Comparison of ENCODE assay signal across 1 cellular context in genomic region chr12:7058163-7058845, GRCh38.
TF ChIP-seq lines count a peak whose summit lies in the region.

No MANE protein-coding gene starts in this region.

TF ChIP-seq in K562, 482 proteins besides CTCF, POLR2A, EP300 and RAD21 (continued from another document and continues in another):
- TF ChIP-seq FOXK2 (conservative IDR thresholded peaks at IDR 0.05 in 1 of 2, IDR thresholded peaks at IDR 0.05 in 1 of 2; ENCODE audit: low read depth in 2 of 2) = no peak
- TF ChIP-seq PHF21A (IDR thresholded peaks at IDR 0.05; ENCODE audit: borderline replicate concordance, low read depth) = no peak
- no peak for TF ChIP-seq ZNF511 (CRISPR knock-in tag; IDR thresholded peaks at IDR 0.05)
- 0 out of 2 replicates have a peak, but pooled peaks have one; percentile 28 for TF ChIP-seq OTX1 (CRISPR knock-in tag; IDR thresholded peaks at IDR 0.05)
- TF ChIP-seq NR1H2 (CRISPR knock-in tag; IDR thresholded peaks at IDR 0.05) = no peak
- TF ChIP-seq CBX8 (IDR thresholded peaks at IDR 0.05; ENCODE audit: borderline replicate concordance, extremely low read depth, low read depth, low read length, poor library complexity, severe bottlenecking) = no peak
- TF ChIP-seq ZNF668 (CRISPR knock-in tag; IDR thresholded peaks at IDR 0.05) = peak; percentile 82; the same call in 1 of the 2 replicates
- no peak for TF ChIP-seq ZNF124 (CRISPR knock-in tag; IDR thresholded peaks at IDR 0.05)
- TF ChIP-seq HNRNPUL1 (IDR thresholded peaks at IDR 0.05; ENCODE audit: low read length) = no peak
- no peak for TF ChIP-seq TGIF2 (CRISPR knock-in tag; IDR thresholded peaks at IDR 0.05)
- no peak for TF ChIP-seq CBFA2T2 (conservative IDR thresholded peaks at IDR 0.05)
- no peak for TF ChIP-seq TAF1 (IDR thresholded peaks at IDR 0.05; ENCODE audit: control insufficient read depth, extremely low read depth, insufficient read depth, low read length, severe bottlenecking)
- TF ChIP-seq ZBTB8A (IDR thresholded peaks at IDR 0.05; ENCODE audit: partially characterized antibody) = no peak
- no peak for TF ChIP-seq FIP1L1 (IDR thresholded peaks at IDR 0.05; ENCODE audit: low read depth, low read length, poor library complexity, severe bottlenecking)
- no peak for TF ChIP-seq ILF3 (IDR thresholded peaks at IDR 0.05; ENCODE audit: borderline replicate concordance)
- TF ChIP-seq SAFB (IDR thresholded peaks at IDR 0.05; ENCODE audit: borderline replicate concordance, low read depth, low read length) = no peak
- no peak for TF ChIP-seq THRAP3 (IDR thresholded peaks at IDR 0.05; ENCODE audit: borderline replicate concordance)
- TF ChIP-seq PHTF2 (CRISPR knock-in tag; IDR thresholded peaks at IDR 0.05) = peak; percentile 60; the same call in 1 of the 2 replicates
- TF ChIP-seq KLF1 (tag; IDR thresholded peaks at IDR 0.05) = no peak
- no peak for TF ChIP-seq SP1 (CRISPR knock-in tag; IDR thresholded peaks at IDR 0.05)
- TF ChIP-seq MCM7 (IDR thresholded peaks at IDR 0.05) = no peak
- no peak for TF ChIP-seq ZNF717 (CRISPR knock-in tag; IDR thresholded peaks at IDR 0.05)
- peak; percentile 84 for TF ChIP-seq ZNF239 (CRISPR knock-in tag; IDR thresholded peaks at IDR 0.05)
- TF ChIP-seq HNRNPLL (IDR thresholded peaks at IDR 0.05; ENCODE audit: low read depth, low read length, poor library complexity, severe bottlenecking) = no peak
- no peak for TF ChIP-seq SP2 (IDR thresholded peaks at IDR 0.05; ENCODE audit: extremely low read depth, low read depth, low read length, poor library complexity, severe bottlenecking)
- TF ChIP-seq BRF1 (IDR thresholded peaks at IDR 0.05; ENCODE audit: borderline replicate concordance, extremely low read depth, insufficient read length) = no peak
- no peak for TF ChIP-seq SFPQ (IDR thresholded peaks at IDR 0.05; ENCODE audit: low read depth, low read length)
- TF ChIP-seq ETV1 (tag; conservative IDR thresholded peaks at IDR 0.05; ENCODE audit: low read depth) = peak; percentile 53
- no peak for TF ChIP-seq ZEB2 (IDR thresholded peaks at IDR 0.05)
- no peak for TF ChIP-seq ZBTB49 (CRISPR knock-in tag; IDR thresholded peaks at IDR 0.05; ENCODE audit: borderline replicate concordance)
- no peak for TF ChIP-seq FOXM1 (IDR thresholded peaks at IDR 0.05; ENCODE audit: low read depth)
- no peak for TF ChIP-seq FOXM1 (CRISPR knock-in tag; IDR thresholded peaks at IDR 0.05; ENCODE audit: low read depth)
- no peak for TF ChIP-seq MIER1 (IDR thresholded peaks at IDR 0.05; ENCODE audit: low read depth)
- TF ChIP-seq PTTG1 (tag; IDR thresholded peaks at IDR 0.05; ENCODE audit: low read depth) = peak; percentile 95
- TF ChIP-seq FOXO4 (CRISPR knock-in tag; IDR thresholded peaks at IDR 0.05) = no peak
- TF ChIP-seq ZNF263 (CRISPR knock-in tag; IDR thresholded peaks at IDR 0.05; ENCODE audit: borderline replicate concordance) = no peak
- no peak for TF ChIP-seq CREB1 (IDR thresholded peaks at IDR 0.05)
- no peak for TF ChIP-seq CREB1 (CRISPR knock-in tag; IDR thresholded peaks at IDR 0.05)
- TF ChIP-seq TSC22D4 (tag; IDR thresholded peaks at IDR 0.05) = no peak
- TF ChIP-seq NR3C1 (CRISPR knock-in tag; IDR thresholded peaks at IDR 0.05) = no peak
- no peak for TF ChIP-seq NFXL1 (CRISPR knock-in tag; IDR thresholded peaks at IDR 0.05)
- no peak for TF ChIP-seq ZBED1 (IDR thresholded peaks at IDR 0.05)
- TF ChIP-seq PRMT5 (CRISPR knock-in tag; IDR thresholded peaks at IDR 0.05) = no peak
- peak; percentile 91 for TF ChIP-seq ZNF592 (IDR thresholded peaks at IDR 0.05)
- TF ChIP-seq CBX5 (IDR thresholded peaks at IDR 0.05; ENCODE audit: borderline replicate concordance, low read depth) = no peak
- no peak for TF ChIP-seq MEIS2 (IDR thresholded peaks at IDR 0.05; ENCODE audit: partially characterized antibody)
- no peak for TF ChIP-seq SIX5 (IDR thresholded peaks at IDR 0.05; ENCODE audit: borderline replicate concordance in 1 of 2, insufficient read depth in 1 of 2, low read depth in 1 of 2, low read length in 2 of 2)
- TF ChIP-seq PURB (CRISPR knock-in tag; IDR thresholded peaks at IDR 0.05; ENCODE audit: low read depth) = no peak
- no peak for TF ChIP-seq CREB3L1 (IDR thresholded peaks at IDR 0.05; ENCODE audit: borderline replicate concordance, low read depth)
- no peak for TF ChIP-seq RNF2 (IDR thresholded peaks at IDR 0.05)
- no peak for TF ChIP-seq BRD9 (IDR thresholded peaks at IDR 0.05; ENCODE audit: low read depth, partially characterized antibody)
- TF ChIP-seq ZNF217 (CRISPR knock-in tag; IDR thresholded peaks at IDR 0.05) = no peak
- peak; percentile 93 for TF ChIP-seq PYGO2 (tag; IDR thresholded peaks at IDR 0.05)
- TF ChIP-seq MCM2 (IDR thresholded peaks at IDR 0.05; ENCODE audit: low read depth) = no peak
